In the genomic region with DNA sequence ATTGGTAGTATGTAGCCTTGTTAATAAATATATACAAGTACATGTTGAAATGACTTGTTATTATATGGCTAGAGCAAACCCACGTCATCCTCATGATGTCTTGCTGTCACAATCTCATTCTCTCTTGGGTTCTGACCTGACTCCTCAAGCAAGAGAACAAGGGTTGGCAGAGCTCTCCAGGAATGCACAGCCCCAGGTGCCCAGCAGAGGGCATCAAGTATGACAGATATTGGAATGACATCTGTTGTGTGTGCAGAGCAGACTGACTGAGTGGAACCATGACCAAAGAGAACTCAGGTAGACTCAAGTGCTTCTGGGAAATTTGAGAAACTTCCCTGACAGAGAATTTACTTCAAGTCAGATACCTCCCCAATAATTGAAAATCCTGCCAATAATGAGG, we compare ENCODE assay signal across 2 cellular contexts.
TF ChIP-seq lines count a peak whose summit lies in the region.

No MANE protein-coding gene starts in this region.

TF ChIP-seq in SK-N-SH, 30 proteins besides CTCF, POLR2A, EP300 and RAD21 (continued from another document):
- no peak for TF ChIP-seq SMC3 (IDR thresholded peaks at IDR 0.05; ENCODE audit: low read depth, low read length)
- TF ChIP-seq NRF1 (IDR thresholded peaks at IDR 0.05; ENCODE audit: low read depth, low read length) = no peak
- TF ChIP-seq GABPA (IDR thresholded peaks at IDR 0.05; ENCODE audit: low read depth) = no peak
- no peak for TF ChIP-seq SIN3A (IDR thresholded peaks at IDR 0.05; ENCODE audit: borderline replicate concordance, low read depth, low read length)
- TF ChIP-seq, protein P1, sequence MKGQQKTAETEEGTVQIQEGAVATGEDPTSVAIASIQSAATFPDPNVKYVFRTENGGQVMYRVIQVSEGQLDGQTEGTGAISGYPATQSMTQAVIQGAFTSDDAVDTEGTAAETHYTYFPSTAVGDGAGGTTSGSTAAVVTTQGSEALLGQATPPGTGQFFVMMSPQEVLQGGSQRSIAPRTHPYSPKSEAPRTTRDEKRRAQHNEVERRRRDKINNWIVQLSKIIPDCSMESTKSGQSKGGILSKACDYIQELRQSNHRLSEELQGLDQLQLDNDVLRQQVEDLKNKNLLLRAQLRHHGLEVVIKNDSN (IDR thresholded peaks at IDR 0.05; ENCODE audit: borderline replicate concordance, low read depth) = no peak
- TF ChIP-seq FOXJ3 (CRISPR knock-in tag; IDR thresholded peaks at IDR 0.05) = no peak
- TF ChIP-seq RFX5 (IDR thresholded peaks at IDR 0.05; ENCODE audit: low read length) = no peak
- TF ChIP-seq FOSL2 (IDR thresholded peaks at IDR 0.05; ENCODE audit: borderline replicate concordance, low read depth) = no peak
- TF ChIP-seq, protein P2, sequence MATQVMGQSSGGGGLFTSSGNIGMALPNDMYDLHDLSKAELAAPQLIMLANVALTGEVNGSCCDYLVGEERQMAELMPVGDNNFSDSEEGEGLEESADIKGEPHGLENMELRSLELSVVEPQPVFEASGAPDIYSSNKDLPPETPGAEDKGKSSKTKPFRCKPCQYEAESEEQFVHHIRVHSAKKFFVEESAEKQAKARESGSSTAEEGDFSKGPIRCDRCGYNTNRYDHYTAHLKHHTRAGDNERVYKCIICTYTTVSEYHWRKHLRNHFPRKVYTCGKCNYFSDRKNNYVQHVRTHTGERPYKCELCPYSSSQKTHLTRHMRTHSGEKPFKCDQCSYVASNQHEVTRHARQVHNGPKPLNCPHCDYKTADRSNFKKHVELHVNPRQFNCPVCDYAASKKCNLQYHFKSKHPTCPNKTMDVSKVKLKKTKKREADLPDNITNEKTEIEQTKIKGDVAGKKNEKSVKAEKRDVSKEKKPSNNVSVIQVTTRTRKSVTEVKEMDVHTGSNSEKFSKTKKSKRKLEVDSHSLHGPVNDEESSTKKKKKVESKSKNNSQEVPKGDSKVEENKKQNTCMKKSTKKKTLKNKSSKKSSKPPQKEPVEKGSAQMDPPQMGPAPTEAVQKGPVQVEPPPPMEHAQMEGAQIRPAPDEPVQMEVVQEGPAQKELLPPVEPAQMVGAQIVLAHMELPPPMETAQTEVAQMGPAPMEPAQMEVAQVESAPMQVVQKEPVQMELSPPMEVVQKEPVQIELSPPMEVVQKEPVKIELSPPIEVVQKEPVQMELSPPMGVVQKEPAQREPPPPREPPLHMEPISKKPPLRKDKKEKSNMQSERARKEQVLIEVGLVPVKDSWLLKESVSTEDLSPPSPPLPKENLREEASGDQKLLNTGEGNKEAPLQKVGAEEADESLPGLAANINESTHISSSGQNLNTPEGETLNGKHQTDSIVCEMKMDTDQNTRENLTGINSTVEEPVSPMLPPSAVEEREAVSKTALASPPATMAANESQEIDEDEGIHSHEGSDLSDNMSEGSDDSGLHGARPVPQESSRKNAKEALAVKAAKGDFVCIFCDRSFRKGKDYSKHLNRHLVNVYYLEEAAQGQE (IDR thresholded peaks at IDR 0.05; ENCODE audit: low read depth, low read length) = no peak
- TF ChIP-seq, protein P3, sequence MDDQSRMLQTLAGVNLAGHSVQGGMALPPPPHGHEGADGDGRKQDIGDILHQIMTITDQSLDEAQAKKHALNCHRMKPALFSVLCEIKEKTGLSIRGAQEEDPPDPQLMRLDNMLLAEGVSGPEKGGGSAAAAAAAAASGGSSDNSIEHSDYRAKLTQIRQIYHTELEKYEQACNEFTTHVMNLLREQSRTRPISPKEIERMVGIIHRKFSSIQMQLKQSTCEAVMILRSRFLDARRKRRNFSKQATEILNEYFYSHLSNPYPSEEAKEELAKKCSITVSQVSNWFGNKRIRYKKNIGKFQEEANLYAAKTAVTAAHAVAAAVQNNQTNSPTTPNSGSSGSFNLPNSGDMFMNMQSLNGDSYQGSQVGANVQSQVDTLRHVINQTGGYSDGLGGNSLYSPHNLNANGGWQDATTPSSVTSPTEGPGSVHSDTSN (IDR thresholded peaks at IDR 0.05) = no peak

TF ChIP-seq in SK-N-SH treated with all-trans-retinoic acid at 6 μM for 48 hours, 23 proteins besides CTCF, POLR2A, EP300 and RAD21 (continued from another document):
- no peak for TF ChIP-seq ZFP3 (CRISPR knock-in tag; IDR thresholded peaks at IDR 0.05)
- no peak for TF ChIP-seq ZC3H10 (CRISPR knock-in tag; IDR thresholded peaks at IDR 0.05)
- no peak for TF ChIP-seq CSDC2 (CRISPR knock-in tag; IDR thresholded peaks at IDR 0.05)
- no peak for TF ChIP-seq PPARA (CRISPR knock-in tag; IDR thresholded peaks at IDR 0.05; ENCODE audit: borderline replicate concordance)
- TF ChIP-seq, protein P4, sequence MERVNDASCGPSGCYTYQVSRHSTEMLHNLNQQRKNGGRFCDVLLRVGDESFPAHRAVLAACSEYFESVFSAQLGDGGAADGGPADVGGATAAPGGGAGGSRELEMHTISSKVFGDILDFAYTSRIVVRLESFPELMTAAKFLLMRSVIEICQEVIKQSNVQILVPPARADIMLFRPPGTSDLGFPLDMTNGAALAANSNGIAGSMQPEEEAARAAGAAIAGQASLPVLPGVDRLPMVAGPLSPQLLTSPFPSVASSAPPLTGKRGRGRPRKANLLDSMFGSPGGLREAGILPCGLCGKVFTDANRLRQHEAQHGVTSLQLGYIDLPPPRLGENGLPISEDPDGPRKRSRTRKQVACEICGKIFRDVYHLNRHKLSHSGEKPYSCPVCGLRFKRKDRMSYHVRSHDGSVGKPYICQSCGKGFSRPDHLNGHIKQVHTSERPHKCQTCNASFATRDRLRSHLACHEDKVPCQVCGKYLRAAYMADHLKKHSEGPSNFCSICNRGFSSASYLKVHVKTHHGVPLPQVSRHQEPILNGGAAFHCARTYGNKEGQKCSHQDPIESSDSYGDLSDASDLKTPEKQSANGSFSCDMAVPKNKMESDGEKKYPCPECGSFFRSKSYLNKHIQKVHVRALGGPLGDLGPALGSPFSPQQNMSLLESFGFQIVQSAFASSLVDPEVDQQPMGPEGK (CRISPR knock-in tag; IDR thresholded peaks at IDR 0.05; ENCODE audit: borderline replicate concordance) = no peak
- TF ChIP-seq, protein P5, sequence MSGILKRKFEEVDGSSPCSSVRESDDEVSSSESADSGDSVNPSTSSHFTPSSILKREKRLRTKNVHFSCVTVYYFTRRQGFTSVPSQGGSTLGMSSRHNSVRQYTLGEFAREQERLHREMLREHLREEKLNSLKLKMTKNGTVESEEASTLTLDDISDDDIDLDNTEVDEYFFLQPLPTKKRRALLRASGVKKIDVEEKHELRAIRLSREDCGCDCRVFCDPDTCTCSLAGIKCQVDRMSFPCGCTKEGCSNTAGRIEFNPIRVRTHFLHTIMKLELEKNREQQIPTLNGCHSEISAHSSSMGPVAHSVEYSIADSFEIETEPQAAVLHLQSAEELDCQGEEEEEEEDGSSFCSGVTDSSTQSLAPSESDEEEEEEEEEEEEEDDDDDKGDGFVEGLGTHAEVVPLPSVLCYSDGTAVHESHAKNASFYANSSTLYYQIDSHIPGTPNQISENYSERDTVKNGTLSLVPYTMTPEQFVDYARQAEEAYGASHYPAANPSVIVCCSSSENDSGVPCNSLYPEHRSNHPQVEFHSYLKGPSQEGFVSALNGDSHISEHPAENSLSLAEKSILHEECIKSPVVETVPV (CRISPR knock-in tag; IDR thresholded peaks at IDR 0.05) = no peak
- no peak for TF ChIP-seq RARB (CRISPR knock-in tag; IDR thresholded peaks at IDR 0.05)
- TF ChIP-seq, protein P6, sequence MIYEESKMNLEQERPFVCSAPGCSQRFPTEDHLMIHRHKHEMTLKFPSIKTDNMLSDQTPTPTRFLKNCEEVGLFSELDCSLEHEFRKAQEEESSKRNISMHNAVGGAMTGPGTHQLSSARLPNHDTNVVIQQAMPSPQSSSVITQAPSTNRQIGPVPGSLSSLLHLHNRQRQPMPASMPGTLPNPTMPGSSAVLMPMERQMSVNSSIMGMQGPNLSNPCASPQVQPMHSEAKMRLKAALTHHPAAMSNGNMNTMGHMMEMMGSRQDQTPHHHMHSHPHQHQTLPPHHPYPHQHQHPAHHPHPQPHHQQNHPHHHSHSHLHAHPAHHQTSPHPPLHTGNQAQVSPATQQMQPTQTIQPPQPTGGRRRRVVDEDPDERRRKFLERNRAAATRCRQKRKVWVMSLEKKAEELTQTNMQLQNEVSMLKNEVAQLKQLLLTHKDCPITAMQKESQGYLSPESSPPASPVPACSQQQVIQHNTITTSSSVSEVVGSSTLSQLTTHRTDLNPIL (CRISPR knock-in tag; IDR thresholded peaks at IDR 0.05; ENCODE audit: low read depth) = no peak
